8 cellular contexts compared by ENCODE assay signal in the genomic region with DNA sequence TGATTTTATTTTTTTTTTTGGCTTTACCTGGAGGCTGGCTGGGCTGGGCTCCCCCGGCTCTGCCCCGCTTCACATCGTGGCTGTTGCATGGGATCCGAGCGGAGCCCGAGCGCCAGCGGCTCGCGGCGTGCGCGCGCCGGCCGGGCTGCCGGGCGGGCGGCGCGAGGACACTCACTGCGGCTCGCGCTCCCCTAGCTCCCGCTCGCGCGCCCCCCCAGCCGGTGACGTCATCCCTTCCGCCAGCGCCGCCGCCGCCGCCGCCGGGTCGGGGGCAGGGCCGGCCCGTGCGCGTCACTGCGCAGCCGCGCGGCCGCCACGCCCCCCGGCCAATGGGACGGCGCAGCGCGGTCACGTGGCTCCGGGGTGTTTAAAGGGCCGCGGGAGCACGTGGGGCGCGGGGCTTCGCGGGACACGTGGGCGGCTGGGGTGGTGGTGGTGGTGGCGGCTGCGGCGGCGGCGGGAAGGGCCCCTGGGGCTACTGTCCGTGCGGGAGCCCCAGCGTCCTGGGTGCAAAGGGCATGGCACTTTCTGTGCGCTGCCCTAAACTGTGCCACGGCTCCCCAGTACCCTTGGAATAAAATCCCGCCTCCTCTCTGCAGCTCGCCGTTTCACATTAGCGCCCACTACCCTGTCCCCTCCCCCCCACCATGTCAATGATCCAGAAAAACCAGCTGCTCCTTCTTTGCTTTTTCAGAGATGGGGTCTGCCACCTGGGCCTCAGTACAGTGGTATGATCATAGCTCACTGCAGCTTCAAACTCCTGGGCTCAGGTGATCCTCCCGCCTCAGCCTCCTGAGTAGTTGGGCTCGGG. TPM values are rescaled to one million over a fixed set of nuclear protein-coding genes. Genes with fewer than 3 reads are reported as not detected.
DNase-seq lines count a peak whose midpoint lies in the region; ATAC-seq and TF ChIP-seq lines count a peak whose summit lies in the region.

A gene (minus strand): TSS at position 176 of the 811 bp plus-strand sequence. CDS start 54,672 bp downstream, outside the sequence.

- H3K27ac ChIP-seq in tibial artery, result no peak within 1 kb of the TSS

- TF ChIP-seq CTCF in progenitor cell of endocrine pancreas (IDR thresholded peaks at IDR 0.05; ENCODE audit: unreplicated experiment) (no peak), tibial artery (IDR thresholded peaks at IDR 0.05) (no peak)

- H3K9me3 Mint-ChIP-seq in T-cell (no peaks in the 10 kb centered on the region), progenitor cell of endocrine pancreas (ENCODE audit: low read depth) (no peaks in the 10 kb centered on the region)

- H3K36me3 ChIP-seq in tibial artery, result no peaks in the 10 kb centered on the region

- H3K9me3 ChIP-seq in tibial artery, result no peaks in the 10 kb centered on the region

- peak within 1 kb of the TSS; percentile 50 to 63 for H3K4me3 ChIP-seq in tibial artery

- ATAC-seq in T-cell (replicated peaks in 1 of 4) (peak; percentile 66 to 82 (median 71)), left cardiac atrium (peak; percentile 92 to 93)

- DNase-seq in EL (peak; percentile 85), LHCN-M2 (ENCODE audit: low read depth) (peak; percentile 71), T-cell (peak; percentile 7 to 75 (median 48)), amniotic epithelial cell (ENCODE audit: low read depth) (peak; percentile 52), left cardiac atrium (peak; percentile 89), progenitor cell of endocrine pancreas (ENCODE audit: low spot score, unreplicated experiment) (peak; percentile 85), tibial artery (peak; percentile 32 to 76), SIG-M5 (lab: John Stamatoyannopoulos, UW) (no peak)

- POLR2A ChIA-PET in T-cell (lab: Charles Lee), result no interaction called here

- intact Hi-C loops in left cardiac atrium (cut with DNase I), result no loop called here
- intact Hi-C loops in tibial artery (cut with DNase I; ENCODE audit: low total_unique reads), result no loop called here

- H3K4me3 Mint-ChIP-seq in T-cell (peak within 1 kb of the TSS; percentile 64 to 87 (median 67)), progenitor cell of endocrine pancreas (ENCODE audit: low read depth) (peak within 1 kb of the TSS; percentile 80)

- H3K27me3 Mint-ChIP-seq in T-cell (peaks cover 50 to 63% of the 10 kb centered on the region in 2 donors), progenitor cell of endocrine pancreas (peaks cover 23% of the 10 kb centered on the region)

- H3K27ac Mint-ChIP-seq in T-cell, result no peak within 1 kb of the TSS
- H3K27ac Mint-ChIP-seq in progenitor cell of endocrine pancreas, result peak within 1 kb of the TSS; percentile 63

- peaks cover 0 to 67% of the 10 kb centered on the region in 2 donors for H3K27me3 ChIP-seq in tibial artery

- CTCF ChIA-PET in T-cell (lab: Charles Lee), result interaction anchor here in 1 of 2 donors (0.6 kb wide), 1 partner anchor 550 kb away, joined by 3 read pairs; a partner anchor contains a TSS

- H3K4me1 ChIP-seq in tibial artery, result peaks cover 0 to 27% (median 23%) of the 10 kb centered on the region in 4 donors

- peaks cover 16 to 24% (median 20%) of the 10 kb centered on the region in 3 donors for H3K4me1 Mint-ChIP-seq in T-cell
- H3K4me1 Mint-ChIP-seq in progenitor cell of endocrine pancreas (ENCODE audit: low read depth), result peaks cover 11% of the 10 kb centered on the region

- H3K36me3 Mint-ChIP-seq in T-cell, result no peaks in the 10 kb centered on the region
- H3K36me3 Mint-ChIP-seq in progenitor cell of endocrine pancreas (ENCODE audit: insufficient read depth), result no peaks in the 10 kb centered on the region

RNA-seq across cellular contexts. Expression of the gene that starts here (rescaled TPM):
- total RNA-seq in LHCN-M2 (2014; rRNA removed), result 53.2 and 63.0 TPM in 2 replicates
- 16.1 TPM for polyA plus RNA-seq in LHCN-M2 (2012)
- 1 to 10 TPM; 2.9 to 5.6 (median 4.1) TPM for total RNA-seq in T-cell
- total RNA-seq in left cardiac atrium, result 100 to 1,000 TPM in 1 of 2 donors, 10 to 100 TPM in 1; 95.6 to 130 TPM
- total RNA-seq in progenitor cell of endocrine pancreas, result 219 and 234 TPM in 2 replicates
